Comparison of ENCODE assay signal across 1 cellular context in genomic region chr9:128175743-128176142, GRCh38.
TF ChIP-seq lines count a peak whose summit lies in the region.

No MANE protein-coding gene starts in this region.

TF ChIP-seq in K562, 482 proteins besides CTCF, POLR2A, EP300 and RAD21:
- peak; percentile 75 for TF ChIP-seq NFIC (IDR thresholded peaks at IDR 0.05)
- TF ChIP-seq NR2C1 (IDR thresholded peaks at IDR 0.05) = no peak
- TF ChIP-seq NR2C1 (tag; IDR thresholded peaks at IDR 0.05) = no peak
- no peak for TF ChIP-seq NCOR1 (IDR thresholded peaks at IDR 0.05)
- TF ChIP-seq, protein P1, sequence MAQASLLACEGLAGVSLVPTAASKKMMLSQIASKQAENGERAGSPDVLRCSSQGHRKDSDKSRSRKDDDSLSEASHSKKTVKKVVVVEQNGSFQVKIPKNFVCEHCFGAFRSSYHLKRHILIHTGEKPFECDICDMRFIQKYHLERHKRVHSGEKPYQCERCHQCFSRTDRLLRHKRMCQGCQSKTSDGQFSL (CRISPR knock-in tag; IDR thresholded peaks at IDR 0.05) = 0 out of 2 replicates have a peak, but pooled peaks have one; percentile 33
- TF ChIP-seq, protein P1 (tag; IDR thresholded peaks at IDR 0.05) = no peak
